8 cellular contexts compared by ENCODE assay signal in genomic region chr15:74402873-74403589, GRCh38. TPM values are rescaled to one million over a fixed set of nuclear protein-coding genes. Genes with fewer than 3 reads are reported as not detected.
A peak's percentile ranks its signal among the peaks of the same experiment; 100 is the strongest.
DNase-seq lines count a peak whose midpoint lies in the region; ATAC-seq and TF ChIP-seq lines count a peak whose summit lies in the region.

No MANE protein-coding gene starts in this region.

- no peak overlapping the region for H3K14ac ChIP-seq in IMR-90 (replicated peaks; ENCODE audit: low read depth, low read length)

- H3K79me1 ChIP-seq in IMR-90 (ENCODE audit: low read depth in 1 of 2, low read length in 2 of 2) = peaks cover 0 to 34% of the 10 kb centered on the region in 2 experiments; a peak in 3 of 4 replicates

- peak overlapping the region; percentile 25; the same call in 1 of the 2 replicates for H3K4ac ChIP-seq in IMR-90 (ENCODE audit: low read depth, low read length)

- no peak for ATAC-seq in IMR-90 (ENCODE audit: low read depth)
- peak; percentile 70 to 73 for ATAC-seq in naive thymus-derived CD8-positive, alpha-beta T cell

- in situ Hi-C loops in IMR-90 (cut with MboI; ENCODE audit: low sequenced_read_pairs) = no loop called here

- H3K36me3 ChIP-seq in IMR-90 (ENCODE audit: control insufficient read depth, insufficient read depth, low read length) (no peaks in the 10 kb centered on the region), ovary (no peaks in the 10 kb centered on the region)

- peak overlapping the region; percentile 10 for H2BK5ac ChIP-seq in IMR-90 (ENCODE audit: low read depth, low read length, poor library complexity, severe bottlenecking)

- peaks cover 31 to 76% (median 63%) of the 10 kb centered on the region in 4 donors for H3K4me1 Mint-ChIP-seq in naive thymus-derived CD8-positive, alpha-beta T cell

- TF ChIP-seq RAD21 in IMR-90 (IDR thresholded peaks at IDR 0.05; ENCODE audit: low read length) = no peak

- H3K9me3 Mint-ChIP-seq in naive thymus-derived CD8-positive, alpha-beta T cell = no peaks in the 10 kb centered on the region

- dilution Hi-C loops in IMR-90 (cut with HindIII; ENCODE audit: low sequenced_read_pairs, unreplicated experiment) = no loop called here

- H3K27ac ChIP-seq in IMR-90 (ENCODE audit: insufficient read depth, low read length) (no peak overlapping the region), ovary (no peak overlapping the region)

- H3K27me3 ChIP-seq in IMR-90 (ENCODE audit: control insufficient read depth, insufficient read depth, low read length) (no peaks in the 10 kb centered on the region), ovary (no peaks in the 10 kb centered on the region)

- peak overlapping the region; percentile 79 for H2AK9ac ChIP-seq in IMR-90 (replicated peaks; ENCODE audit: low read depth, low read length, poor library complexity)

- H3K9ac ChIP-seq in IMR-90 (ENCODE audit: low read depth, low read length) = no peak overlapping the region

- no peak for DNase-seq in IMR-90
- peak; percentile 74 for DNase-seq in activated CD8-positive, alpha-beta memory T cell treated with anti-CD3 and anti-CD28 coated beads, Interleukin-2, amount 50 U/mL, for 24 hours (ENCODE audit: extremely low read depth)
- DNase-seq in naive thymus-derived CD8-positive, alpha-beta T cell = peak in 6 of 10 donors; percentile 35 to 75 (median 49)
- no peak for DNase-seq in NCI-H226
- DNase-seq in NCI-H2196 (lab: John Stamatoyannopoulos, UW; ENCODE audit: unreplicated experiment) = no peak
- DNase-seq in HT-29 (ENCODE audit: low spot score) = no peak
- no peak for DNase-seq in ovary

- peak overlapping the region in 9 of 10 donors; percentile 22 to 85 (median 65) for H3K27ac Mint-ChIP-seq in naive thymus-derived CD8-positive, alpha-beta T cell

- no peak overlapping the region for H3K18ac ChIP-seq in IMR-90 (ENCODE audit: low read depth, low read length)

- peak overlapping the region in 1 of 2 experiments; percentile 41; a peak in 1 of 4 replicates for H4K8ac ChIP-seq in IMR-90 (ENCODE audit: low read depth in 2 of 2, low read length in 2 of 2)

- no peak overlapping the region for H4K91ac ChIP-seq in IMR-90 (ENCODE audit: insufficient read depth, low read depth, low read length)

- no peaks in the 10 kb centered on the region for H3K36me3 Mint-ChIP-seq in naive thymus-derived CD8-positive, alpha-beta T cell

- peak; percentile 51 for TF ChIP-seq POLR2A in GM19099 (IDR thresholded peaks at IDR 0.05; ENCODE audit: extremely low read depth, insufficient read length, low read depth)
- TF ChIP-seq POLR2A in IMR-90 (IDR thresholded peaks at IDR 0.05; ENCODE audit: low read depth, low read length) = no peak
- TF ChIP-seq POLR2A in ovary (IDR thresholded peaks at IDR 0.05) = no peak

- no peak overlapping the region for H3K4me2 ChIP-seq in IMR-90 (ENCODE audit: low read depth, low read length)

- peak overlapping the region; percentile 56 for H2AK5ac ChIP-seq in IMR-90 (ENCODE audit: low read depth, low read length)

- 95% methylated on average over 7 of the region's 13 CpGs; no CpG with 5 or more reads in 1 of the 2 experiments for WGBS in IMR-90 (ENCODE audit: extremely low coverage in 2 of 2, insufficient read length in 1 of 2), 2 experiments
- 83 to 95% (median 89%) methylated on average over 10 to 13 of the region's 13 CpGs for WGBS in ovary, 3 donors

- POLR2A ChIA-PET in IMR-90 (lab: Charles Lee; ENCODE audit: unreplicated experiment) = no interaction called here
- POLR2A ChIA-PET in naive thymus-derived CD8-positive, alpha-beta T cell (lab: Charles Lee) = interaction anchor here (0.9 to 6.1 kb wide), 7 partner anchors 9 to 1623 kb away, joined by 3 to 46 read pairs (median 3); partner anchors contain the start of gene SEMA7A

- TF ChIP-seq CTCF in IMR-90 (conservative IDR thresholded peaks at IDR 0.05; ENCODE audit: low read depth, low read length) (no peak), ovary (IDR thresholded peaks at IDR 0.05) (no peak)

- CTCF ChIA-PET in IMR-90 (lab: Yijun Ruan, JAX) = no interaction called here

- H3K4me1 ChIP-seq in IMR-90 (ENCODE audit: control insufficient read depth, insufficient read depth, low read length) (peaks cover 36% of the 10 kb centered on the region), ovary (ENCODE audit: insufficient read depth) (peaks cover 31% of the 10 kb centered on the region)

- H3K9me3 ChIP-seq in IMR-90 (ENCODE audit: control insufficient read depth, insufficient read depth, low read length) = no peaks in the 10 kb centered on the region
- H3K9me3 ChIP-seq in ovary = no peaks in the 10 kb centered on the region

- TF ChIP-seq EP300 in ovary (IDR thresholded peaks at IDR 0.05) = no peak

- no peak overlapping the region for H3K56ac ChIP-seq in IMR-90 (ENCODE audit: extremely low read depth, insufficient read depth, low read length)

- BruUV-seq in IMR-90 (replicated peaks; lab: Mats Ljungman, UMichigan) = no TSS peak

- peak overlapping the region; percentile 19 for H2AFZ ChIP-seq in IMR-90 (replicated peaks; ENCODE audit: low read length, poor library complexity)

- intact Hi-C loops in IMR-90 (cut with micrococcal nuclease) (no loop called here), ovary (cut with DNase I) (no loop called here)

- no peaks in the 10 kb centered on the region for H4K20me1 ChIP-seq in IMR-90 (ENCODE audit: insufficient read depth, low read length)

- H3K4me3 ChIP-seq in IMR-90 (ENCODE audit: insufficient read depth, low read depth, low read length) = no peak overlapping the region
- no peak overlapping the region for H3K4me3 ChIP-seq in ovary

- H2BK15ac ChIP-seq in IMR-90 (ENCODE audit: low read depth, low read length) = 0 out of 3 replicates have a peak overlapping the region, but pooled peaks have one; percentile 23

- H3K27me3 Mint-ChIP-seq in naive thymus-derived CD8-positive, alpha-beta T cell = no peaks in the 10 kb centered on the region

- H3K9me1 ChIP-seq in IMR-90 (ENCODE audit: insufficient read depth, low read length) = peaks cover 47% of the 10 kb centered on the region

- no peak overlapping the region for H2BK20ac ChIP-seq in IMR-90 (ENCODE audit: low read depth, low read length)

- peak overlapping the region in 9 of 10 donors; percentile 46 to 70 (median 60) for H3K4me3 Mint-ChIP-seq in naive thymus-derived CD8-positive, alpha-beta T cell

- H2BK120ac ChIP-seq in IMR-90 (ENCODE audit: low read depth, low read length) = peak overlapping the region; percentile 31; the same call in 1 of the 2 replicates

- H4K5ac ChIP-seq in IMR-90 (ENCODE audit: low read depth, low read length) = peak overlapping the region; percentile 5; the same call in 1 of the 2 replicates

- H3K23ac ChIP-seq in IMR-90 (ENCODE audit: low read depth, low read length) = 0 out of 2 replicates have a peak overlapping the region, but pooled peaks have one; percentile 11

TF ChIP-seq in IMR-90, 13 proteins besides CTCF, POLR2A, EP300 and RAD21:
- TF ChIP-seq ELK1 (IDR thresholded peaks at IDR 0.05; ENCODE audit: borderline replicate concordance, low read depth, low read length) (no peak), MXI1 (IDR thresholded peaks at IDR 0.05; ENCODE audit: borderline replicate concordance, low read depth, low read length) (no peak), MAFK (IDR thresholded peaks at IDR 0.05; ENCODE audit: low read depth, low read length) (no peak), MAZ (IDR thresholded peaks at IDR 0.05; ENCODE audit: borderline replicate concordance, low read depth, low read length) (no peak), NFE2L2 (IDR thresholded peaks at IDR 0.05; ENCODE audit: low read depth, low read length) (no peak), RCOR1 (IDR thresholded peaks at IDR 0.05; ENCODE audit: insufficient replicate concordance, low read length) (no peak), BHLHE40 (IDR thresholded peaks at IDR 0.05; ENCODE audit: low read depth, low read length) (no peak), SMC3 (IDR thresholded peaks at IDR 0.05; ENCODE audit: low read depth, low read length) (no peak), RFX5 (IDR thresholded peaks at IDR 0.05; ENCODE audit: low read depth, low read length) (no peak)

RNA-seq across cellular contexts. Expression of gene SEMA7A, which starts 30.7 kb away (rescaled TPM):
- total RNA-seq in IMR-90 (2012; rRNA removed) (27.8 and 30.5 TPM in 2 replicates), ovary (10 to 100 TPM in 3 of 7 donors, 1 to 10 TPM in 4; 3.2 to 10.1 (median 8.3) TPM)
- polyA plus RNA-seq in IMR-90 (2012; rRNA removed) (87.3 and 88.1 TPM in 2 replicates), ovary (10 to 100 TPM in 1 of 2 donors, 1 to 10 TPM in 1; 9.0 to 98.6 TPM)
- 46.2 and 68.0 TPM in 2 replicates for polyA plus RNA-seq in IMR-90 (2012; cell fraction: cytosol; rRNA removed)
- 57.3 and 104 TPM in 2 replicates for polyA plus RNA-seq in IMR-90 (2012; cell fraction: nucleus; rRNA removed; ENCODE audit: low replicate concordance)
- total RNA-seq in naive thymus-derived CD8-positive, alpha-beta T cell = 1 to 10 TPM; 3.2 TPM
- polyA plus RNA-seq in naive thymus-derived CD8-positive, alpha-beta T cell = 1 to 10 TPM in 1 of 3 donors, under 1 TPM in 2; 0.09 to 1.7 (median 0.20) TPM
- 1.1 and 1.3 TPM in 2 replicates for total RNA-seq in HT-29 (2014; rRNA removed; shearing (Covaris generic))

RNA-seq across cellular contexts. Expression of gene CYP11A1, which starts 35.6 kb away (rescaled TPM):
- total RNA-seq in IMR-90 (2012; rRNA removed) (0.18 and 0.28 TPM in 2 replicates), ovary (10 to 100 TPM; 19.9 to 61.3 (median 32.3) TPM)
- polyA plus RNA-seq in IMR-90 (2012; rRNA removed) (0.46 and 0.50 TPM in 2 replicates), ovary (1,000 to 10,000 TPM in 1 of 2 donors, 10 to 100 TPM in 1; 30.1 to 1,902 TPM)
- polyA plus RNA-seq in IMR-90 (2012; cell fraction: cytosol; rRNA removed) = 0.17 and 0.60 TPM in 2 replicates
- 0.23 and 0.26 TPM in 2 replicates for polyA plus RNA-seq in IMR-90 (2012; cell fraction: nucleus; rRNA removed; ENCODE audit: low replicate concordance)
- total RNA-seq in naive thymus-derived CD8-positive, alpha-beta T cell = not detected
- not detected for polyA plus RNA-seq in naive thymus-derived CD8-positive, alpha-beta T cell
- total RNA-seq in HT-29 (2014; rRNA removed; shearing (Covaris generic)) = not detected in 2 replicates

RNA-seq across cellular contexts. Expression of gene UBL7, which starts 57.9 kb away (rescaled TPM):
- 57.8 and 68.1 TPM in 2 replicates for total RNA-seq in IMR-90 (2012; rRNA removed)
- polyA plus RNA-seq in IMR-90 (2012; rRNA removed) = 78.4 and 80.1 TPM in 2 replicates
- polyA plus RNA-seq in IMR-90 (2012; cell fraction: cytosol; rRNA removed) = 64.2 and 85.0 TPM in 2 replicates
- polyA plus RNA-seq in IMR-90 (2012; cell fraction: nucleus; rRNA removed; ENCODE audit: low replicate concordance) = 21.3 and 32.0 TPM in 2 replicates
- total RNA-seq in naive thymus-derived CD8-positive, alpha-beta T cell = 10 to 100 TPM; 49.0 to 54.1 TPM
- 100 to 1,000 TPM; 113 to 151 (median 150) TPM for polyA plus RNA-seq in naive thymus-derived CD8-positive, alpha-beta T cell
- 45.1 and 57.1 TPM in 2 replicates for total RNA-seq in HT-29 (2014; rRNA removed; shearing (Covaris generic))
- 10 to 100 TPM; 26.4 to 43.4 (median 29.2) TPM for total RNA-seq in ovary
- 10 to 100 TPM; 34.3 to 44.1 TPM for polyA plus RNA-seq in ovary

Comparison
In these comparisons a context has a peak if more than half of its experiments do, and no peak if none do; other contexts are left out.
1. DNase-seq: peak in activated CD8-positive, alpha-beta memory T cell treated with anti-CD3 and anti-CD28 coated beads, Interleukin-2, amount 50 U/mL, for 24 hours (single experiment) and naive thymus-derived CD8-positive, alpha-beta T cell (6 of 10); none in IMR-90 (single experiment), NCI-H226 (single experiment), NCI-H2196 (single experiment), HT-29 (single experiment) and ovary (0 of 5).
2. RNA of gene CYP11A1, which starts 35.6 kb away (total RNA-seq): 19.9 to 61.3 TPM in ovary; 0.18 to 0.28 TPM in IMR-90, not detected in naive thymus-derived CD8-positive, alpha-beta T cell and not detected in HT-29; every median in the first group is over 10 times any median in the second.